ENCODE assay signal across 1 cellular context in the genomic region with DNA sequence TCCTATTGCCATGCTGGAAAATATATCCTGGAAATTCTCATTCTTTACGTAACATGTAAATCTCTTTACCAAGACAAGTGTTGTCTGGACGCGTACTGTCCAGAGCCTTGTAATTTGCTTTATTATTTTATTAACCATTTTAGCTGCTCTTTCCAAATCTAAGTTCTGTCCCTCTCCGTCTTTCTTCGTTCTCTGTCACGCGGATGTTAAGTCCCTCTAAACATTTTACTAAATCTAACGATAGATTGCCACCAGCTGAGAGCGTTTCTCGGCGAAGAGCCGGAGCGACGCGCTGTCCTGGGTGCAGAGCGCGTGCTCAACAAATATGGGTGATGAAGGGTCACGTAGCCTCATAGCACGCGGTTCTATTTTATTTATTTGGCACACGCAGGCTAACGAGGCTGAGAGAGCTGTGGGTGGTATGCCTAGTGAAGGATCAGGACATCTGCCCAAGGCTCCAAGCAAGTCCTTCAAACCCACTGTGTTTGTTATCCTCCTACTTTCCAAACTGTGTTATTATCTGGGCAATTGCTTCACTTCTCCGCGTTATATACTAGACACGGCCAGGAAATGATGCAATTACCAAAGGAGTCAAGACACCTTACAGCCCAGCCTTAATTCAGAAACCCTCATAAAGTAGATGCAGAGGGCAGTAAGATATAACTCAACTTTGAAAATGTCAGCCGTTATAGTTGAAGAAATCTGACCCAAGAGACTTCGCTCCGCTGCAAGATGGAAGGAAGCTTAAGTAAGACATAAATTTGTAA.
TF ChIP-seq lines count a peak whose summit lies in the region.

No MANE protein-coding gene starts in this region.

TF ChIP-seq in K562, 482 proteins besides CTCF, POLR2A, EP300 and RAD21 (continued from another document and continues in another):
- TF ChIP-seq KAT7 (CRISPR knock-in tag; IDR thresholded peaks at IDR 0.05; ENCODE audit: borderline replicate concordance), result 0 out of 2 replicates have a peak, but pooled peaks have one; percentile 15
- TF ChIP-seq STAT6 (CRISPR knock-in tag; IDR thresholded peaks at IDR 0.05), result peak; percentile 15; the same call in 1 of the 2 replicates
- TF ChIP-seq ADNP (tag; IDR thresholded peaks at IDR 0.05), result no peak
- TF ChIP-seq NBN (IDR thresholded peaks at IDR 0.05; ENCODE audit: low read depth), result peak; percentile 81; the same call in 1 of the 2 replicates
- TF ChIP-seq TAF1 (IDR thresholded peaks at IDR 0.05; ENCODE audit: control insufficient read depth, extremely low read depth, insufficient read depth, low read length, severe bottlenecking), result peak; percentile 71
- no peak; the same call in 1 of the 2 replicates for TF ChIP-seq ZNF134 (CRISPR knock-in tag; conservative IDR thresholded peaks at IDR 0.05)
- peak; percentile 33; the same call in 1 of the 2 replicates for TF ChIP-seq ZNF23 (CRISPR knock-in tag; IDR thresholded peaks at IDR 0.05)
- no peak for TF ChIP-seq U2AF2 (optimal IDR thresholded peaks at IDR 0.05; ENCODE audit: low read depth, low read length)
- 0 out of 2 replicates have a peak, but pooled peaks have one; percentile 28 for TF ChIP-seq HDAC8 (tag; IDR thresholded peaks at IDR 0.05)
- TF ChIP-seq GTF2F1 (IDR thresholded peaks at IDR 0.05; ENCODE audit: low read depth, low read length), result 0 out of 2 replicates have a peak, but pooled peaks have one; percentile 17
- TF ChIP-seq, protein P1, sequence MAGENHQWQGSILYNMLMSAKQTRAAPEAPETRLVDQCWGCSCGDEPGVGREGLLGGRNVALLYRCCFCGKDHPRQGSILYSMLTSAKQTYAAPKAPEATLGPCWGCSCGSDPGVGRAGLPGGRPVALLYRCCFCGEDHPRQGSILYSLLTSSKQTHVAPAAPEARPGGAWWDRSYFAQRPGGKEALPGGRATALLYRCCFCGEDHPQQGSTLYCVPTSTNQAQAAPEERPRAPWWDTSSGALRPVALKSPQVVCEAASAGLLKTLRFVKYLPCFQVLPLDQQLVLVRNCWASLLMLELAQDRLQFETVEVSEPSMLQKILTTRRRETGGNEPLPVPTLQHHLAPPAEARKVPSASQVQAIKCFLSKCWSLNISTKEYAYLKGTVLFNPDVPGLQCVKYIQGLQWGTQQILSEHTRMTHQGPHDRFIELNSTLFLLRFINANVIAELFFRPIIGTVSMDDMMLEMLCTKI (IDR thresholded peaks at IDR 0.05; ENCODE audit: partially characterized antibody), result no peak
- no peak for TF ChIP-seq ZBTB7A (IDR thresholded peaks at IDR 0.05; ENCODE audit: borderline replicate concordance, control insufficient read depth, low read depth, low read length)
- no peak for TF ChIP-seq TOE1 (IDR thresholded peaks at IDR 0.05; ENCODE audit: borderline replicate concordance)
- TF ChIP-seq TOE1 (CRISPR knock-in tag; IDR thresholded peaks at IDR 0.05; ENCODE audit: borderline replicate concordance, low read depth), result peak; percentile 91
- peak; percentile 90 for TF ChIP-seq POLR2B (IDR thresholded peaks at IDR 0.05; ENCODE audit: low read depth, partially characterized antibody)
- peak; percentile 39; the same call in 1 of the 2 replicates for TF ChIP-seq ZNF224 (CRISPR knock-in tag; IDR thresholded peaks at IDR 0.05)
- TF ChIP-seq YY1 (IDR thresholded peaks at IDR 0.05; ENCODE audit: borderline replicate concordance in 1 of 3, control insufficient read depth in 1 of 3, extremely low read depth in 1 of 3, insufficient read depth in 3 of 3, insufficient read length in 1 of 3, insufficient replicate concordance in 2 of 3, low read depth in 1 of 3, low read length in 2 of 3), result peak in 2 of 3 experiments; percentile 55 to 72
- peak; percentile 85 for TF ChIP-seq GABPA (tag; conservative IDR thresholded peaks at IDR 0.05; ENCODE audit: low read depth)
- TF ChIP-seq ZMIZ1 (IDR thresholded peaks at IDR 0.05; ENCODE audit: low read depth in 2 of 2, low read length in 2 of 2), result peak in 1 of 2 experiments; percentile 20; a peak in 1 of 4 replicates
- TF ChIP-seq JUND (IDR thresholded peaks at IDR 0.05; ENCODE audit: borderline replicate concordance, low read depth, low read length), result peak; percentile 83
- TF ChIP-seq JUND (tag; IDR thresholded peaks at IDR 0.05; ENCODE audit: borderline replicate concordance, low read depth, low read length), result peak; percentile 71; the same call in 2 of the 3 replicates
- 0 out of 4 replicates have a peak, but pooled peaks of 1 of the 2 experiments have one; percentile 20 for TF ChIP-seq NONO (IDR thresholded peaks at IDR 0.05; ENCODE audit: low read depth in 2 of 2, low read length in 1 of 2)
- TF ChIP-seq RBFOX2 (IDR thresholded peaks at IDR 0.05; ENCODE audit: low read depth, low read length), result peak; percentile 66
- no peak for TF ChIP-seq BRCA1 (IDR thresholded peaks at IDR 0.05)
- no peak for TF ChIP-seq BRCA1 (CRISPR knock-in tag; IDR thresholded peaks at IDR 0.05)
- TF ChIP-seq EGR1 (conservative IDR thresholded peaks at IDR 0.05), result no peak
- peak; percentile 22; the same call in 1 of the 2 replicates for TF ChIP-seq ARID1B (IDR thresholded peaks at IDR 0.05)
- TF ChIP-seq NFE2 (IDR thresholded peaks at IDR 0.05; ENCODE audit: low read depth), result 0 out of 2 replicates have a peak, but pooled peaks have one; percentile 21
- peak; percentile 69 for TF ChIP-seq NUFIP1 (IDR thresholded peaks at IDR 0.05; ENCODE audit: partially characterized antibody)
- TF ChIP-seq KDM4B (IDR thresholded peaks at IDR 0.05; ENCODE audit: borderline replicate concordance in 2 of 2, low read depth in 1 of 2), result no peak
- TF ChIP-seq SAFB (IDR thresholded peaks at IDR 0.05; ENCODE audit: borderline replicate concordance, low read depth, low read length), result no peak
- TF ChIP-seq SNAPC5 (CRISPR knock-in tag; IDR thresholded peaks at IDR 0.05), result no peak
- TF ChIP-seq TRIM24 (IDR thresholded peaks at IDR 0.05), result peak; percentile 23 to 60; a peak in 1 of 4 replicates
- TF ChIP-seq, protein P2, sequence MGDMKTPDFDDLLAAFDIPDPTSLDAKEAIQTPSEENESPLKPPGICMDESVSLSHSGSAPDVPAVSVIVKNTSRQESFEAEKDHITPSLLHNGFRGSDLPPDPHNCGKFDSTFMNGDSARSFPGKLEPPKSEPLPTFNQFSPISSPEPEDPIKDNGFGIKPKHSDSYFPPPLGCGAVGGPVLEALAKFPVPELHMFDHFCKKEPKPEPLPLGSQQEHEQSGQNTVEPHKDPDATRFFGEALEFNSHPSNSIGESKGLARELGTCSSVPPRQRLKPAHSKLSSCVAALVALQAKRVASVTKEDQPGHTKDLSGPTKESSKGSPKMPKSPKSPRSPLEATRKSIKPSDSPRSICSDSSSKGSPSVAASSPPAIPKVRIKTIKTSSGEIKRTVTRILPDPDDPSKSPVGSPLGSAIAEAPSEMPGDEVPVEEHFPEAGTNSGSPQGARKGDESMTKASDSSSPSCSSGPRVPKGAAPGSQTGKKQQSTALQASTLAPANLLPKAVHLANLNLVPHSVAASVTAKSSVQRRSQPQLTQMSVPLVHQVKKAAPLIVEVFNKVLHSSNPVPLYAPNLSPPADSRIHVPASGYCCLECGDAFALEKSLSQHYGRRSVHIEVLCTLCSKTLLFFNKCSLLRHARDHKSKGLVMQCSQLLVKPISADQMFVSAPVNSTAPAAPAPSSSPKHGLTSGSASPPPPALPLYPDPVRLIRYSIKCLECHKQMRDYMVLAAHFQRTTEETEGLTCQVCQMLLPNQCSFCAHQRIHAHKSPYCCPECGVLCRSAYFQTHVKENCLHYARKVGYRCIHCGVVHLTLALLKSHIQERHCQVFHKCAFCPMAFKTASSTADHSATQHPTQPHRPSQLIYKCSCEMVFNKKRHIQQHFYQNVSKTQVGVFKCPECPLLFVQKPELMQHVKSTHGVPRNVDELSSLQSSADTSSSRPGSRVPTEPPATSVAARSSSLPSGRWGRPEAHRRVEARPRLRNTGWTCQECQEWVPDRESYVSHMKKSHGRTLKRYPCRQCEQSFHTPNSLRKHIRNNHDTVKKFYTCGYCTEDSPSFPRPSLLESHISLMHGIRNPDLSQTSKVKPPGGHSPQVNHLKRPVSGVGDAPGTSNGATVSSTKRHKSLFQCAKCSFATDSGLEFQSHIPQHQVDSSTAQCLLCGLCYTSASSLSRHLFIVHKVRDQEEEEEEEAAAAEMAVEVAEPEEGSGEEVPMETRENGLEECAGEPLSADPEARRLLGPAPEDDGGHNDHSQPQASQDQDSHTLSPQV (IDR thresholded peaks at IDR 0.05), result peak; percentile 84
- 0 out of 2 replicates have a peak, but pooled peaks have one; percentile 44 for TF ChIP-seq KLF13 (tag; IDR thresholded peaks at IDR 0.05; ENCODE audit: borderline replicate concordance, low read depth)
- TF ChIP-seq KDM1A (IDR thresholded peaks at IDR 0.05), result 0 out of 4 replicates have a peak, but pooled peaks of 1 of the 2 experiments have one; percentile 9
- TF ChIP-seq, protein P3, sequence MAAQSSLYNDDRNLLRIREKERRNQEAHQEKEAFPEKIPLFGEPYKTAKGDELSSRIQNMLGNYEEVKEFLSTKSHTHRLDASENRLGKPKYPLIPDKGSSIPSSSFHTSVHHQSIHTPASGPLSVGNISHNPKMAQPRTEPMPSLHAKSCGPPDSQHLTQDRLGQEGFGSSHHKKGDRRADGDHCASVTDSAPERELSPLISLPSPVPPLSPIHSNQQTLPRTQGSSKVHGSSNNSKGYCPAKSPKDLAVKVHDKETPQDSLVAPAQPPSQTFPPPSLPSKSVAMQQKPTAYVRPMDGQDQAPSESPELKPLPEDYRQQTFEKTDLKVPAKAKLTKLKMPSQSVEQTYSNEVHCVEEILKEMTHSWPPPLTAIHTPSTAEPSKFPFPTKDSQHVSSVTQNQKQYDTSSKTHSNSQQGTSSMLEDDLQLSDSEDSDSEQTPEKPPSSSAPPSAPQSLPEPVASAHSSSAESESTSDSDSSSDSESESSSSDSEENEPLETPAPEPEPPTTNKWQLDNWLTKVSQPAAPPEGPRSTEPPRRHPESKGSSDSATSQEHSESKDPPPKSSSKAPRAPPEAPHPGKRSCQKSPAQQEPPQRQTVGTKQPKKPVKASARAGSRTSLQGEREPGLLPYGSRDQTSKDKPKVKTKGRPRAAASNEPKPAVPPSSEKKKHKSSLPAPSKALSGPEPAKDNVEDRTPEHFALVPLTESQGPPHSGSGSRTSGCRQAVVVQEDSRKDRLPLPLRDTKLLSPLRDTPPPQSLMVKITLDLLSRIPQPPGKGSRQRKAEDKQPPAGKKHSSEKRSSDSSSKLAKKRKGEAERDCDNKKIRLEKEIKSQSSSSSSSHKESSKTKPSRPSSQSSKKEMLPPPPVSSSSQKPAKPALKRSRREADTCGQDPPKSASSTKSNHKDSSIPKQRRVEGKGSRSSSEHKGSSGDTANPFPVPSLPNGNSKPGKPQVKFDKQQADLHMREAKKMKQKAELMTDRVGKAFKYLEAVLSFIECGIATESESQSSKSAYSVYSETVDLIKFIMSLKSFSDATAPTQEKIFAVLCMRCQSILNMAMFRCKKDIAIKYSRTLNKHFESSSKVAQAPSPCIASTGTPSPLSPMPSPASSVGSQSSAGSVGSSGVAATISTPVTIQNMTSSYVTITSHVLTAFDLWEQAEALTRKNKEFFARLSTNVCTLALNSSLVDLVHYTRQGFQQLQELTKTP (IDR thresholded peaks at IDR 0.05; ENCODE audit: low read depth in 1 of 2, partially characterized antibody in 2 of 2), result peak in 1 of 2 experiments; percentile 61
- peak; percentile 25; the same call in 1 of the 2 replicates for TF ChIP-seq ZNF512 (tag; IDR thresholded peaks at IDR 0.05)
- TF ChIP-seq ZNF431 (CRISPR knock-in tag; IDR thresholded peaks at IDR 0.05), result 0 out of 2 replicates have a peak, but pooled peaks have one; percentile 44
- peak; percentile 99 for TF ChIP-seq CEBPB (tag; IDR thresholded peaks at IDR 0.05)
